ENCODE assay signal across 8 cellular contexts in genomic region chr16:24539850-24540484, GRCh38. TPM values are rescaled to one million over a fixed set of nuclear protein-coding genes. Genes with fewer than 3 reads are reported as not detected.
DNase-seq lines count a peak whose midpoint lies in the region; ATAC-seq and TF ChIP-seq lines count a peak whose summit lies in the region.

No MANE protein-coding gene starts in this region.

- ATAC-seq in CD4-positive, CD25-positive, alpha-beta regulatory T cell (ENCODE audit: low read depth in 2 of 2): peak; percentile 14 to 20
- peak; percentile 39 for ATAC-seq in GM21528 (IDR thresholded peaks at IDR 0.05; ENCODE audit: low FRiP score, unreplicated experiment)
- peak; percentile 44 for ATAC-seq in activated CD8-positive, alpha-beta T cell treated with anti-CD3 and anti-CD28 coated beads, Interleukin-2, amount 10 ng/mL, durations not matched to agents 7 days and 5 days

- H3K9me3 ChIP-seq in CD4-positive, CD25-positive, alpha-beta regulatory T cell (ENCODE audit: control insufficient read depth in 2 of 2, low read length in 2 of 2): no peaks in the 10 kb centered on the region
- H3K9me3 ChIP-seq in esophagus muscularis mucosa (no peaks in the 10 kb centered on the region), thymus (ENCODE audit: control insufficient read depth) (no peaks in the 10 kb centered on the region)

- H3K27ac ChIP-seq in CD4-positive, CD25-positive, alpha-beta regulatory T cell (ENCODE audit: insufficient read depth, low read length, poor library complexity, severe bottlenecking): peak overlapping the region; percentile 98
- H3K27ac ChIP-seq in esophagus muscularis mucosa (replicated peaks in 1 of 4) (peak overlapping the region; percentile 94 to 100 (median 99)), thymus (ENCODE audit: low read depth) (peak overlapping the region; percentile 93)

- H3K27ac Mint-ChIP-seq in CD4-positive, CD25-positive, alpha-beta regulatory T cell: peak overlapping the region; percentile 94 to 98 (median 98)
- peak overlapping the region; percentile 96 for H3K27ac Mint-ChIP-seq in activated CD8-positive, alpha-beta T cell treated with anti-CD3 and anti-CD28 coated beads, Interleukin-2, amount 10 ng/mL, durations not matched to agents 7 days and 5 days
- peak overlapping the region; percentile 98 to 100 (median 100) for H3K27ac Mint-ChIP-seq in nephron

- H3K27me3 ChIP-seq in CD4-positive, CD25-positive, alpha-beta regulatory T cell (ENCODE audit: control insufficient read depth, insufficient read depth, low read length): no peaks in the 10 kb centered on the region
- H3K27me3 ChIP-seq in esophagus muscularis mucosa (no peaks in the 10 kb centered on the region), thymus (ENCODE audit: control insufficient read depth, insufficient read depth) (no peaks in the 10 kb centered on the region)

- DNase-seq in CD4-positive, CD25-positive, alpha-beta regulatory T cell: peak in 2 of 3 donors; percentile 39 to 51
- no peak for DNase-seq in Jurkat, Clone E6-1 (ENCODE audit: low read depth, low spot score)
- DNase-seq in activated CD8-positive, alpha-beta T cell treated with anti-CD3 and anti-CD28 coated beads, Interleukin-2, amount 10 ng/mL, durations not matched to agents 7 days and 5 days: peak; percentile 60
- DNase-seq in esophagus muscularis mucosa (ENCODE audit: extremely low spot score) (no peak), NCI-H446 treated with DMSO at 0.1 percent for 48 hours (lab: John Stamatoyannopoulos, UW) (no peak)

- H3K27me3 Mint-ChIP-seq in CD4-positive, CD25-positive, alpha-beta regulatory T cell: peaks cover 11% of the 10 kb centered on the region
- H3K27me3 Mint-ChIP-seq in activated CD8-positive, alpha-beta T cell treated with anti-CD3 and anti-CD28 coated beads, Interleukin-2, amount 10 ng/mL, durations not matched to agents 7 days and 5 days (ENCODE audit: low read depth): peaks cover 2% of the 10 kb centered on the region
- no peaks in the 10 kb centered on the region for H3K27me3 Mint-ChIP-seq in nephron (ENCODE audit: low read depth)

- intact Hi-C loops in esophagus muscularis mucosa (cut with DNase I): no loop called here

- H3K4me1 Mint-ChIP-seq in CD4-positive, CD25-positive, alpha-beta regulatory T cell: peaks cover 25 to 49% (median 37%) of the 10 kb centered on the region in 4 donors
- H3K4me1 Mint-ChIP-seq in activated CD8-positive, alpha-beta T cell treated with anti-CD3 and anti-CD28 coated beads, Interleukin-2, amount 10 ng/mL, durations not matched to agents 7 days and 5 days (ENCODE audit: low read depth): peaks cover 38% of the 10 kb centered on the region
- H3K4me1 Mint-ChIP-seq in nephron: peaks cover 25% of the 10 kb centered on the region

- CTCF ChIA-PET in activated CD8-positive, alpha-beta T cell treated with anti-CD3 and anti-CD28 coated beads, Interleukin-2, amount 10 ng/mL, durations not matched to agents 7 days and 5 days (lab: Charles Lee): interaction anchor here (1.0 to 3.1 kb wide), 5 partner anchors 9 to 189 kb away, joined by 3 to 13 read pairs (median 5); no protein-coding TSS in a partner anchor

- H3K4me1 ChIP-seq in CD4-positive, CD25-positive, alpha-beta regulatory T cell (ENCODE audit: control insufficient read depth, insufficient read depth, low read length, poor library complexity, severe bottlenecking): peaks cover 39% of the 10 kb centered on the region
- H3K4me1 ChIP-seq in esophagus muscularis mucosa: peaks cover 26 to 42% (median 40%) of the 10 kb centered on the region in 4 donors
- H3K4me1 ChIP-seq in thymus (ENCODE audit: control insufficient read depth, insufficient read depth, low read length): peaks cover 7% of the 10 kb centered on the region

- TF ChIP-seq POLR2A in esophagus muscularis mucosa (IDR thresholded peaks at IDR 0.05; ENCODE audit: low read depth): no peak

- no peak for TF ChIP-seq EP300 in esophagus muscularis mucosa (IDR thresholded peaks at IDR 0.05)

- H3K4me3 ChIP-seq in CD4-positive, CD25-positive, alpha-beta regulatory T cell (ENCODE audit: low read depth, low read length): peak overlapping the region; percentile 99
- peak overlapping the region; percentile 89 for H3K4me3 ChIP-seq in Jurkat, Clone E6-1 (ENCODE audit: low read length)
- H3K4me3 ChIP-seq in esophagus muscularis mucosa: peak overlapping the region; percentile 70 to 91 (median 88)
- H3K4me3 ChIP-seq in thymus (ENCODE audit: low read length): peak overlapping the region; percentile 59

- WGBS in esophagus muscularis mucosa: 0% methylated on average over 17 of the region's 60 CpGs
- WGBS in thymus: under 1% methylated on average over 60 of the region's 60 CpGs

- POLR2A ChIA-PET in activated CD8-positive, alpha-beta T cell treated with anti-CD3 and anti-CD28 coated beads, Interleukin-2, amount 10 ng/mL, durations not matched to agents 7 days and 5 days (lab: Charles Lee): interaction anchor here (1.2 to 1.6 kb wide), 2 partner anchors 9 to 13 kb away, joined by 5 to 6 read pairs; no protein-coding TSS in a partner anchor

- H3K36me3 Mint-ChIP-seq in CD4-positive, CD25-positive, alpha-beta regulatory T cell: peaks cover 16% of the 10 kb centered on the region
- H3K36me3 Mint-ChIP-seq in activated CD8-positive, alpha-beta T cell treated with anti-CD3 and anti-CD28 coated beads, Interleukin-2, amount 10 ng/mL, durations not matched to agents 7 days and 5 days (ENCODE audit: low read depth): peaks cover 38% of the 10 kb centered on the region
- peaks cover 24% of the 10 kb centered on the region for H3K36me3 Mint-ChIP-seq in nephron (ENCODE audit: low read depth)

- H3K36me3 ChIP-seq in CD4-positive, CD25-positive, alpha-beta regulatory T cell (ENCODE audit: control insufficient read depth, insufficient read depth, low read length): no peaks in the 10 kb centered on the region
- no peaks in the 10 kb centered on the region for H3K36me3 ChIP-seq in esophagus muscularis mucosa
- H3K36me3 ChIP-seq in thymus (ENCODE audit: control insufficient read depth, insufficient read depth): no peaks in the 10 kb centered on the region

- TF ChIP-seq CTCF in esophagus muscularis mucosa (IDR thresholded peaks at IDR 0.05): no peak
- TF ChIP-seq CTCF in nephron (IDR thresholded peaks at IDR 0.05; ENCODE audit: unreplicated experiment in 3 of 3): no peak

- H3K9me3 Mint-ChIP-seq in CD4-positive, CD25-positive, alpha-beta regulatory T cell: peaks cover 0 to 2% (median 0%) of the 10 kb centered on the region in 7 donors
- no peaks in the 10 kb centered on the region for H3K9me3 Mint-ChIP-seq in activated CD8-positive, alpha-beta T cell treated with anti-CD3 and anti-CD28 coated beads, Interleukin-2, amount 10 ng/mL, durations not matched to agents 7 days and 5 days (ENCODE audit: insufficient read depth)
- no peaks in the 10 kb centered on the region for H3K9me3 Mint-ChIP-seq in nephron

- H3K4me3 Mint-ChIP-seq in CD4-positive, CD25-positive, alpha-beta regulatory T cell: peak overlapping the region; percentile 96 to 100 (median 97)
- peak overlapping the region; percentile 95 for H3K4me3 Mint-ChIP-seq in activated CD8-positive, alpha-beta T cell treated with anti-CD3 and anti-CD28 coated beads, Interleukin-2, amount 10 ng/mL, durations not matched to agents 7 days and 5 days
- H3K4me3 Mint-ChIP-seq in nephron: peak overlapping the region; percentile 93 to 100 (median 95)

RNA-seq across cellular contexts. Expression of gene RBBP6, which starts 0.6 kb away (rescaled TPM):
- 158 TPM for total RNA-seq in CD4-positive, CD25-positive, alpha-beta regulatory T cell
- polyA plus RNA-seq in CD4-positive, CD25-positive, alpha-beta regulatory T cell: 10 to 100 TPM; 16.6 to 23.3 (median 19.2) TPM
- polyA plus RNA-seq in Jurkat, Clone E6-1 (2012; ENCODE audit: insufficient read depth, insufficient read length): 39.2 TPM
- 10 to 100 TPM; 56.5 to 57.1 TPM for total RNA-seq in activated CD8-positive, alpha-beta T cell treated with anti-CD3 and anti-CD28 coated beads, Interleukin-2, amount 10 ng/mL, durations not matched to agents 7 days and 5 days
- total RNA-seq in esophagus muscularis mucosa: 10 to 100 TPM; 45.7 to 89.0 (median 53.1) TPM
- polyA plus RNA-seq in thymus: 72.8 TPM

Comparison
In these comparisons a context has a peak if more than half of its experiments do, and no peak if none do; other contexts are left out.
1. DNase-seq: peak in CD4-positive, CD25-positive, alpha-beta regulatory T cell (2 of 3) and activated CD8-positive, alpha-beta T cell treated with anti-CD3 and anti-CD28 coated beads, Interleukin-2, amount 10 ng/mL, durations not matched to agents 7 days and 5 days (single experiment); none in Jurkat, Clone E6-1 (single experiment), esophagus muscularis mucosa (single experiment) and NCI-H446 treated with DMSO at 0.1 percent for 48 hours (single experiment).
2. Peak in every context shown above with its lines, with median percentiles within 50 percentile points of each other: ATAC-seq, H3K27ac ChIP-seq, H3K4me3 ChIP-seq, H3K27ac Mint-ChIP-seq and H3K4me3 Mint-ChIP-seq.